In genomic region chr14:61589691-61590521, GRCh38 we compare ENCODE assay signal across 18 cellular contexts.
DNase-seq lines count a peak whose midpoint lies in the region; ATAC-seq and TF ChIP-seq lines count a peak whose summit lies in the region.
"Had no signal": no experiment of that assay in that cellular context is flagged by ENCODE, and none has a peak within 500 bp of the region (broad histone marks: within the 10 kb centered on the region; RNA-seq: fewer than 3 reads in every experiment).

No MANE protein-coding gene starts in this region.

- peak overlapping the region; percentile 20 to 40 for H3K4me3 Mint-ChIP-seq in activated T-cell treated with anti-CD3 and anti-CD28 coated beads, Interleukin-2, amount 50 U/mL, for 72 hours
- H3K4me3 Mint-ChIP-seq in activated T-cell treated with anti-CD3 and anti-CD28 coated beads, Interleukin-2, amount 50 U/mL, for 4 hours = no peak overlapping the region
- H3K4me3 Mint-ChIP-seq in stimulated activated naive CD8-positive, alpha-beta T cell treated with anti-CD3 and anti-CD28 coated beads, Interleukin-15, amount 100 ng/mL, for 72 hours = peak overlapping the region; percentile 4 to 31
- H3K4me3 Mint-ChIP-seq: T-cell had no signal

- no peak for TF ChIP-seq EP300 in esophagus muscularis mucosa (IDR thresholded peaks at IDR 0.05)

- peaks cover 2 to 5% of the 10 kb centered on the region in 2 donors for H3K36me3 Mint-ChIP-seq in activated T-cell treated with anti-CD3 and anti-CD28 coated beads, Interleukin-2, amount 50 U/mL, for 72 hours (ENCODE audit: insufficient read depth in 2 of 2)
- H3K36me3 Mint-ChIP-seq in activated T-cell treated with anti-CD3 and anti-CD28 coated beads, Interleukin-2, amount 50 U/mL, for 4 hours (ENCODE audit: insufficient read depth) = no peaks in the 10 kb centered on the region
- H3K36me3 Mint-ChIP-seq: T-cell had no signal

- no peak overlapping the region for H3K9ac ChIP-seq in smooth muscle cell (ENCODE audit: low read depth)

- peaks cover 62% of the 10 kb centered on the region for H3K4me1 Mint-ChIP-seq in activated T-cell treated with anti-CD3 and anti-CD28 coated beads, Interleukin-2, amount 50 U/mL, for 72 hours (ENCODE audit: low read depth)
- H3K4me1 Mint-ChIP-seq in activated T-cell treated with anti-CD3 and anti-CD28 coated beads, Interleukin-2, amount 50 U/mL, for 4 hours (ENCODE audit: low read depth) = peaks cover 33% of the 10 kb centered on the region
- H3K4me1 Mint-ChIP-seq in stimulated activated naive CD8-positive, alpha-beta T cell treated with anti-CD3 and anti-CD28 coated beads, Interleukin-15, amount 100 ng/mL, for 72 hours = peaks cover 58% of the 10 kb centered on the region

- no peak overlapping the region for H3K4me2 ChIP-seq in smooth muscle cell

- no peaks in the 10 kb centered on the region for H3K9me3 ChIP-seq in esophagus muscularis mucosa
- H3K9me3 ChIP-seq in BE2C = no peaks in the 10 kb centered on the region; the same call in 1 of the 2 replicates
- no peaks in the 10 kb centered on the region for H3K9me3 ChIP-seq in smooth muscle cell (replicated peaks; ENCODE audit: low read depth)
- H3K9me3 ChIP-seq: breast epithelium, stomach had no signal

- TF ChIP-seq CTCF in NB4 (IDR thresholded peaks at IDR 0.05; ENCODE audit: low read depth, low read length) = no peak
- no peak for TF ChIP-seq CTCF in esophagus muscularis mucosa (IDR thresholded peaks at IDR 0.05)
- no peak for TF ChIP-seq CTCF in BE2C (IDR thresholded peaks at IDR 0.05; ENCODE audit: low read depth, low read length)
- no peak for TF ChIP-seq CTCF in smooth muscle cell (IDR thresholded peaks at IDR 0.05; ENCODE audit: borderline replicate concordance, insufficient read depth, poor library complexity, severe bottlenecking)

- no peaks in the 10 kb centered on the region for H3K27me3 ChIP-seq in esophagus muscularis mucosa
- no peaks in the 10 kb centered on the region for H3K27me3 ChIP-seq in BE2C
- no peaks in the 10 kb centered on the region for H3K27me3 ChIP-seq in smooth muscle cell (ENCODE audit: low read depth)
- H3K27me3 ChIP-seq: breast epithelium, stomach had no signal

- no peaks in the 10 kb centered on the region for H3K27me3 Mint-ChIP-seq in activated T-cell treated with anti-CD3 and anti-CD28 coated beads, Interleukin-2, amount 50 U/mL, for 72 hours (ENCODE audit: low read depth)
- H3K27me3 Mint-ChIP-seq in activated T-cell treated with anti-CD3 and anti-CD28 coated beads, Interleukin-2, amount 50 U/mL, for 4 hours (ENCODE audit: low read depth) = no peaks in the 10 kb centered on the region
- H3K27me3 Mint-ChIP-seq in stimulated activated naive CD8-positive, alpha-beta T cell treated with anti-CD3 and anti-CD28 coated beads, Interleukin-15, amount 100 ng/mL, for 72 hours = no peaks in the 10 kb centered on the region
- H3K27me3 Mint-ChIP-seq: IgD-negative memory B cell, T-cell had no signal

- no peak overlapping the region for H2AFZ ChIP-seq in smooth muscle cell (ENCODE audit: low read depth)

- no peaks in the 10 kb centered on the region for H4K20me1 ChIP-seq in smooth muscle cell (ENCODE audit: low read depth)

- H3K4me1 ChIP-seq in esophagus muscularis mucosa (peaks cover 29 to 57% (median 43%) of the 10 kb centered on the region in 4 donors), BE2C (peaks cover 23% of the 10 kb centered on the region), smooth muscle cell (ENCODE audit: low read depth) (peaks cover 20% of the 10 kb centered on the region)
- H3K4me1 ChIP-seq: breast epithelium had no signal

- no peaks in the 10 kb centered on the region for H3K79me2 ChIP-seq in smooth muscle cell (ENCODE audit: low read depth)

- peaks cover 0 to 6% of the 10 kb centered on the region in 2 donors for H3K9me3 Mint-ChIP-seq in activated T-cell treated with anti-CD3 and anti-CD28 coated beads, Interleukin-2, amount 50 U/mL, for 72 hours
- H3K9me3 Mint-ChIP-seq in activated T-cell treated with anti-CD3 and anti-CD28 coated beads, Interleukin-2, amount 50 U/mL, for 4 hours = peaks cover 5% of the 10 kb centered on the region
- H3K9me3 Mint-ChIP-seq in stimulated activated naive CD8-positive, alpha-beta T cell treated with anti-CD3 and anti-CD28 coated beads, Interleukin-15, amount 100 ng/mL, for 72 hours = peaks cover 5 to 13% of the 10 kb centered on the region in 2 donors

- peaks cover 11% of the 10 kb centered on the region for H3F3A ChIP-seq in smooth muscle cell (ENCODE audit: low read depth)

- no peak overlapping the region for H3K27ac Mint-ChIP-seq in activated T-cell treated with anti-CD3 and anti-CD28 coated beads, Interleukin-2, amount 50 U/mL, for 72 hours
- peak overlapping the region in 1 of 2 donors; percentile 59 for H3K27ac Mint-ChIP-seq in stimulated activated naive CD8-positive, alpha-beta T cell treated with anti-CD3 and anti-CD28 coated beads, Interleukin-15, amount 100 ng/mL, for 72 hours
- H3K27ac Mint-ChIP-seq: IgD-negative memory B cell, T-cell had no signal

- H3K36me3 ChIP-seq in esophagus muscularis mucosa = no peaks in the 10 kb centered on the region
- no peaks in the 10 kb centered on the region for H3K36me3 ChIP-seq in BE2C
- no peaks in the 10 kb centered on the region for H3K36me3 ChIP-seq in smooth muscle cell (ENCODE audit: low read depth)
- H3K36me3 ChIP-seq: breast epithelium, stomach had no signal

- H3K4me3 ChIP-seq in NB4 (ENCODE audit: low read depth, low read length) (no peak overlapping the region), esophagus muscularis mucosa (no peak overlapping the region), BE2C (ENCODE audit: low read depth, low read length) (no peak overlapping the region), smooth muscle cell (no peak overlapping the region)
- H3K4me3 ChIP-seq: breast epithelium, stomach had no signal

- TF ChIP-seq POLR2A in NB4 (IDR thresholded peaks at IDR 0.05; ENCODE audit: extremely low read depth, insufficient read length) (no peak), esophagus muscularis mucosa (IDR thresholded peaks at IDR 0.05; ENCODE audit: low read depth) (no peak)

- H3K27ac ChIP-seq in esophagus muscularis mucosa (replicated peaks in 1 of 4) (peak overlapping the region in 3 of 4 donors; percentile 17 to 85 (median 17)), smooth muscle cell (ENCODE audit: low read depth) (no peak overlapping the region)
- H3K27ac ChIP-seq: breast epithelium, RWPE1, stomach, VCaP had no signal

- no peak for DNase-seq in activated T-cell treated with anti-CD3 and anti-CD28 coated beads, Interleukin-2, amount 50 U/mL, for 72 hours
- DNase-seq in activated T-cell treated with anti-CD3 and anti-CD28 coated beads, Interleukin-2, amount 50 U/mL, for 4 hours = no peak
- peak; percentile 56 for DNase-seq in NB4 (ENCODE audit: low read depth)
- peak; percentile 91 for DNase-seq in esophagus muscularis mucosa (ENCODE audit: extremely low spot score)
- DNase-seq in stimulated activated naive CD8-positive, alpha-beta T cell treated with anti-CD3 and anti-CD28 coated beads, Interleukin-15, amount 100 ng/mL, for 72 hours = no peak
- no peak for DNase-seq in BE2C
- no peak for DNase-seq in smooth muscle cell (lab: John Stamatoyannopoulos, UW; ENCODE audit: unreplicated experiment)
- DNase-seq: activated CD8-positive, alpha-beta memory T cell treated with anti-CD3 and anti-CD28 coated beads for 24 hours; glutamatergic neuron; NCI-H1092 treated with DMSO at 0.1 percent for 48 hours; stomach; T-cell had no signal

- 83% methylated on average over 11 of the region's 11 CpGs for WGBS in esophagus muscularis mucosa
- WGBS in smooth muscle cell (ENCODE audit: low lambda C conversion rate) = 72% methylated on average over 11 of the region's 11 CpGs

- no peak for ATAC-seq in activated T-cell treated with anti-CD3 and anti-CD28 coated beads, Interleukin-2, amount 50 U/mL, for 72 hours (replicated peaks in 1 of 2)
- ATAC-seq in activated T-cell treated with anti-CD3 and anti-CD28 coated beads, Interleukin-2, amount 50 U/mL, for 4 hours = no peak
- peak; percentile 18 for ATAC-seq in stimulated activated naive CD8-positive, alpha-beta T cell treated with anti-CD3 and anti-CD28 coated beads, Interleukin-15, amount 100 ng/mL, for 72 hours
- ATAC-seq in GM19035 (IDR thresholded peaks at IDR 0.05; ENCODE audit: unreplicated experiment) = no peak
- ATAC-seq: esophagus mucosa, T-cell had no signal

- intact Hi-C loops in esophagus muscularis mucosa (cut with DNase I) = no loop called here

Comparison
In these comparisons a context has a peak if more than half of its experiments do, and no peak if none do; other contexts are left out.
1. DNase-seq: peak in NB4 (single experiment) and esophagus muscularis mucosa (single experiment); none in activated T-cell treated with anti-CD3 and anti-CD28 coated beads, Interleukin-2, amount 50 U/mL, for 72 hours (0 of 2), activated T-cell treated with anti-CD3 and anti-CD28 coated beads, Interleukin-2, amount 50 U/mL, for 4 hours (single experiment), stimulated activated naive CD8-positive, alpha-beta T cell treated with anti-CD3 and anti-CD28 coated beads, Interleukin-15, amount 100 ng/mL, for 72 hours (0 of 2), BE2C (single experiment) and smooth muscle cell (single experiment).